ENCODE assay signal across 15 cellular contexts in genomic region chr21:17428484-17428869, GRCh38.
DNase-seq lines count a peak whose midpoint lies in the region; ATAC-seq and TF ChIP-seq lines count a peak whose summit lies in the region.
"Had no signal": no experiment of that assay in that cellular context is flagged by ENCODE, and none has a peak within 500 bp of the region (broad histone marks: within the 10 kb centered on the region; RNA-seq: fewer than 3 reads in every experiment).

No MANE protein-coding gene starts in this region.

- H2BK12ac ChIP-seq in trophoblast cell (ENCODE audit: low read length), result no peak overlapping the region

- DNase-seq in T-helper 1 cell (no peak), DMS114 treated with DMSO at 0.1 percent for 48 hours (lab: John Stamatoyannopoulos, UW; ENCODE audit: unreplicated experiment) (no peak), trophoblast cell (no peak), Calu3 (no peak)
- DNase-seq: CD4-positive, CD25-positive, alpha-beta regulatory T cell; head of caudate nucleus; stimulated activated CD4-positive, alpha-beta T cell treated with anti-CD3 and anti-CD28 coated beads, Interleukin-1b, Interleukin-23, amount 100 ng/mL, for 48 hours; T-helper 17 cell had no signal

- H3K9me3 ChIP-seq in SU-DHL-6 (ENCODE audit: insufficient read depth, low read length), result no peaks in the 10 kb centered on the region
- peaks cover 3% of the 10 kb centered on the region for H3K9me3 ChIP-seq in trophoblast cell (ENCODE audit: insufficient read depth, low read depth, low read length)

- H2AFZ ChIP-seq in SU-DHL-6 (ENCODE audit: low read depth, low read length, severe bottlenecking) (no peak overlapping the region), trophoblast cell (ENCODE audit: insufficient read depth, low read length, poor library complexity) (no peak overlapping the region)

- no peak overlapping the region for H2BK5ac ChIP-seq in trophoblast cell (ENCODE audit: low read depth, low read length, poor library complexity)

- no peaks in the 10 kb centered on the region for H3K4me1 Mint-ChIP-seq in Calu3 (ENCODE audit: low read depth, unreplicated experiment)
- H3K4me1 Mint-ChIP-seq: CD4-positive, CD25-positive, alpha-beta regulatory T cell; T-helper 17 cell had no signal

- H3K27me3 ChIP-seq in SU-DHL-6 (ENCODE audit: low read length), result no peaks in the 10 kb centered on the region; the same call in 1 of the 2 replicates
- H3K27me3 ChIP-seq in trophoblast cell (ENCODE audit: insufficient read depth, low read length), result no peaks in the 10 kb centered on the region

- H3K4me3 Mint-ChIP-seq in Calu3 (ENCODE audit: low read depth, unreplicated experiment), result no peak overlapping the region
- H3K4me3 Mint-ChIP-seq: CD4-positive, CD25-positive, alpha-beta regulatory T cell; dendritic cell treated with granulocyte-macrophage colony-stimulating factor and Interleukin-4, amounts not matched to agents 40 ng/mL and 50 ng/mL, for 4 days; stimulated activated naive CD8-positive, alpha-beta T cell treated with anti-CD3 and anti-CD28 coated beads, Interleukin-15, Interleukin-2, amounts not matched to agents 100 ng/mL and 50 ng/mL, for 24 hours; T-helper 17 cell had no signal

- H3K79me2 ChIP-seq in SU-DHL-6 (ENCODE audit: insufficient read depth, low read length) (no peaks in the 10 kb centered on the region), trophoblast cell (ENCODE audit: control insufficient read depth, insufficient read depth, low read length, poor library complexity) (no peaks in the 10 kb centered on the region)

- no peak overlapping the region for H2BK120ac ChIP-seq in trophoblast cell (ENCODE audit: insufficient read depth, low read length, poor library complexity)

- no peaks in the 10 kb centered on the region for H3K9me3 Mint-ChIP-seq in Calu3 (ENCODE audit: low read depth, unreplicated experiment)
- H3K9me3 Mint-ChIP-seq: dendritic cell treated with granulocyte-macrophage colony-stimulating factor and Interleukin-4, amounts not matched to agents 40 ng/mL and 50 ng/mL, for 4 days; stimulated activated naive CD8-positive, alpha-beta T cell treated with anti-CD3 and anti-CD28 coated beads, Interleukin-15, Interleukin-2, amounts not matched to agents 100 ng/mL and 50 ng/mL, for 24 hours had no signal

- no peaks in the 10 kb centered on the region for H3K79me1 ChIP-seq in trophoblast cell (ENCODE audit: low read length)

- no peaks in the 10 kb centered on the region for H3K27me3 Mint-ChIP-seq in Calu3 (ENCODE audit: unreplicated experiment)

- no peaks in the 10 kb centered on the region for H3K36me3 ChIP-seq in SU-DHL-6 (ENCODE audit: low read length)
- no peaks in the 10 kb centered on the region for H3K36me3 ChIP-seq in trophoblast cell (ENCODE audit: control insufficient read depth in 1 of 2, insufficient read depth in 2 of 2, low read length in 2 of 2)

- H3K4me2 ChIP-seq in SU-DHL-6 (ENCODE audit: low read depth, low read length, poor library complexity, severe bottlenecking) (peak overlapping the region; percentile 20), trophoblast cell (ENCODE audit: low read length) (no peak overlapping the region)

- CTCF ChIA-PET in Calu3 (lab: Charles Lee), result no interaction called here

- ATAC-seq in GM18520 (IDR thresholded peaks at IDR 0.05; ENCODE audit: unreplicated experiment) (peak; percentile 22), GM21526 (IDR thresholded peaks at IDR 0.05; ENCODE audit: low FRiP score, unreplicated experiment) (peak; percentile 59), HG03064 (IDR thresholded peaks at IDR 0.05; ENCODE audit: low read depth, unreplicated experiment) (peak; percentile 87)
- ATAC-seq: T-helper 17 cell had no signal

- peaks cover 15% of the 10 kb centered on the region; the same call in 1 of the 2 replicates for H3F3A ChIP-seq in SU-DHL-6 (ENCODE audit: insufficient read depth)

- no peak overlapping the region for H3K18ac ChIP-seq in trophoblast cell (ENCODE audit: low read length)

- no peak overlapping the region for H3K14ac ChIP-seq in trophoblast cell (ENCODE audit: low read length)

- H4K20me1 ChIP-seq in SU-DHL-6 (ENCODE audit: low read depth, low read length), result no peaks in the 10 kb centered on the region

- H4K91ac ChIP-seq in trophoblast cell (ENCODE audit: low read depth, low read length), result no peak overlapping the region

- no peak overlapping the region for H3K23ac ChIP-seq in trophoblast cell (ENCODE audit: low read length)

- WGBS in trophoblast cell (ENCODE audit: extremely low coverage, insufficient coverage, insufficient read length), result no CpG with 5 or more reads among the region's 5 CpGs

- BruUV-seq in Calu3 (replicated peaks; lab: Mats Ljungman, UMichigan), result no TSS peak

- H3K9me2 ChIP-seq in SU-DHL-6 (replicated peaks; ENCODE audit: insufficient read depth, low read length), result no peaks in the 10 kb centered on the region

- intact Hi-C loops in Calu3 (cut with micrococcal nuclease; ENCODE audit: unreplicated experiment), result no loop called here

- no peaks in the 10 kb centered on the region for H3K4me1 ChIP-seq in trophoblast cell (ENCODE audit: control insufficient read depth in 1 of 2, insufficient read depth in 2 of 2, low read length in 2 of 2)

- no peaks in the 10 kb centered on the region for H3K36me3 Mint-ChIP-seq in Calu3 (ENCODE audit: insufficient read depth, unreplicated experiment)
- H3K36me3 Mint-ChIP-seq: CD4-positive, CD25-positive, alpha-beta regulatory T cell had no signal

- TF ChIP-seq CTCF in SU-DHL-6 (IDR thresholded peaks at IDR 0.05; ENCODE audit: insufficient read depth, low read length, poor library complexity, severe bottlenecking) (no peak), Calu3 (IDR thresholded peaks at IDR 0.05; ENCODE audit: unreplicated experiment) (no peak)

- no peak overlapping the region for H2AK5ac ChIP-seq in trophoblast cell (ENCODE audit: low read length)

- H4K8ac ChIP-seq in trophoblast cell (ENCODE audit: low read depth, low read length), result no peak overlapping the region

- no peak overlapping the region for H4K12ac ChIP-seq in trophoblast cell (ENCODE audit: low read depth, low read length)

- H3K4me3 ChIP-seq in SU-DHL-6 (ENCODE audit: insufficient read depth, low read length, poor library complexity, severe bottlenecking) (no peak overlapping the region), trophoblast cell (ENCODE audit: low read depth, low read length) (no peak overlapping the region)
- H3K4me3 ChIP-seq: lung had no signal

- H3K27ac Mint-ChIP-seq in Calu3 (ENCODE audit: unreplicated experiment), result no peak overlapping the region
- H3K27ac Mint-ChIP-seq: CD4-positive, CD25-positive, alpha-beta regulatory T cell; dendritic cell treated with granulocyte-macrophage colony-stimulating factor and Interleukin-4, amounts not matched to agents 40 ng/mL and 50 ng/mL, for 4 days; stimulated activated naive CD8-positive, alpha-beta T cell treated with anti-CD3 and anti-CD28 coated beads, Interleukin-15, Interleukin-2, amounts not matched to agents 100 ng/mL and 50 ng/mL, for 24 hours; T-helper 17 cell had no signal

- H3K27ac ChIP-seq in SU-DHL-6 (ENCODE audit: low read depth, low read length), result peak overlapping the region; percentile 74
- H3K27ac ChIP-seq in trophoblast cell (ENCODE audit: low read depth, low read length), result no peak overlapping the region

- no peak overlapping the region for H3K4ac ChIP-seq in trophoblast cell (ENCODE audit: low read depth, low read length)

- H3K9ac ChIP-seq in SU-DHL-6 (ENCODE audit: low read length) (no peak overlapping the region), trophoblast cell (ENCODE audit: low read length) (no peak overlapping the region)

Comparison
In these comparisons a context has a peak if more than half of its experiments do, and no peak if none do; other contexts are left out.
1. ATAC-seq: peak in every context shown above with its lines; median percentile 87 in HG03064; 59 in GM21526; 22 in GM18520.